Comparison of ENCODE assay signal across 8 cellular contexts in genomic region chr12:68745376-68745903, GRCh38. TPM values are rescaled to one million over a fixed set of nuclear protein-coding genes. Genes with fewer than 3 reads are reported as not detected.
DNase-seq lines count a peak whose midpoint lies in the region; ATAC-seq and TF ChIP-seq lines count a peak whose summit lies in the region.

No MANE protein-coding gene starts in this region.

- H3K27ac Mint-ChIP-seq in activated CD4-positive, alpha-beta T cell treated with anti-CD3 and anti-CD28 coated beads, Interleukin-2, amount 10 ng/mL, durations not matched to agents 7 days and 5 days = peak overlapping the region; percentile 92

- peak overlapping the region; percentile 72 for H3K9ac ChIP-seq in PC-3 (ENCODE audit: low read length)

- peaks cover 49% of the 10 kb centered on the region for H3K4me1 Mint-ChIP-seq in activated CD4-positive, alpha-beta T cell treated with anti-CD3 and anti-CD28 coated beads, Interleukin-2, amount 10 ng/mL, durations not matched to agents 7 days and 5 days

- H3K4me3 ChIP-seq in PC-3 (ENCODE audit: low read length) = peak overlapping the region; percentile 74
- peak overlapping the region; percentile 86 for H3K4me3 ChIP-seq in epithelial cell of esophagus (ENCODE audit: low read length)
- peak overlapping the region; percentile 58 to 76 for H3K4me3 ChIP-seq in prostate gland

- CTCF ChIA-PET in activated CD4-positive, alpha-beta T cell treated with anti-CD3 and anti-CD28 coated beads, Interleukin-2, amount 10 ng/mL, durations not matched to agents 7 days and 5 days (lab: Charles Lee) = interaction anchor here (1.1 to 1.3 kb wide), 2 partner anchors 55 to 58 kb away, joined by 3 read pairs; partner anchors contain the start of gene NUP107
- CTCF ChIA-PET in PC-3 (lab: Charles Lee) = interaction anchor here (1.4 kb wide), 1 partner anchor 63 kb away, joined by 3 read pairs; the partner anchor contains the start of gene MDM2

- peak overlapping the region; percentile 93 for H3K4me3 Mint-ChIP-seq in activated CD4-positive, alpha-beta T cell treated with anti-CD3 and anti-CD28 coated beads, Interleukin-2, amount 10 ng/mL, durations not matched to agents 7 days and 5 days

- H3K27ac ChIP-seq in PC-3 (ENCODE audit: low read length) = no peak overlapping the region
- peak overlapping the region; percentile 69 to 77 for H3K27ac ChIP-seq in prostate gland

- peaks cover 16% of the 10 kb centered on the region for H3K79me2 ChIP-seq in PC-3 (ENCODE audit: low read length)

- intact Hi-C loops in PC-3 (cut with micrococcal nuclease) (loop anchor here (5.0 kb wide), 1 partner anchor 77 kb away; no protein-coding TSS in a partner anchor), prostate gland (cut with DNase I) (no loop called here)

- H2AFZ ChIP-seq in PC-3 (ENCODE audit: low read length) = peak overlapping the region; percentile 85

- WGBS in prostate gland = 28% methylated on average over 9 of the region's 9 CpGs

- peaks cover 14% of the 10 kb centered on the region; the same call in 1 of the 2 replicates for H3K36me3 ChIP-seq in PC-3 (ENCODE audit: low read depth, low read length)
- H3K36me3 ChIP-seq in prostate gland = no peaks in the 10 kb centered on the region

- no peaks in the 10 kb centered on the region for H4K20me1 ChIP-seq in PC-3 (ENCODE audit: low read length)

- POLR2A ChIA-PET in activated CD4-positive, alpha-beta T cell treated with anti-CD3 and anti-CD28 coated beads, Interleukin-2, amount 10 ng/mL, durations not matched to agents 7 days and 5 days (lab: Charles Lee) = interaction anchor here (0.6 kb wide), 1 partner anchor 41 kb away, joined by 7 read pairs; no protein-coding TSS in a partner anchor
- POLR2A ChIA-PET in PC-3 (lab: Charles Lee; ENCODE audit: unreplicated experiment) = interaction anchor here (0.6 to 0.7 kb wide), 4 partner anchors 63 to 1086 kb away, joined by 3 to 5 read pairs (median 4); no protein-coding TSS in a partner anchor

- H3K4me1 ChIP-seq in PC-3 (ENCODE audit: insufficient read depth, low read length) (peaks cover 7% of the 10 kb centered on the region; the same call in 1 of the 2 replicates), prostate gland (replicated peaks) (peaks cover 4% of the 10 kb centered on the region)

- H3K9me3 Mint-ChIP-seq in activated CD4-positive, alpha-beta T cell treated with anti-CD3 and anti-CD28 coated beads, Interleukin-2, amount 10 ng/mL, durations not matched to agents 7 days and 5 days = no peaks in the 10 kb centered on the region

- H3K36me3 Mint-ChIP-seq in activated CD4-positive, alpha-beta T cell treated with anti-CD3 and anti-CD28 coated beads, Interleukin-2, amount 10 ng/mL, durations not matched to agents 7 days and 5 days (ENCODE audit: low read depth) = peaks cover 23% of the 10 kb centered on the region

- TF ChIP-seq POLR2A in prostate gland (IDR thresholded peaks at IDR 0.05) = no peak

- no peak for DNase-seq in activated CD4-positive, alpha-beta T cell treated with anti-CD3 and anti-CD28 coated beads, Interleukin-2, amount 10 ng/mL, durations not matched to agents 7 days and 5 days
- no peak for DNase-seq in activated CD4-positive, alpha-beta T cell treated with anti-CD3 and anti-CD28 coated beads for 1 hour
- DNase-seq in PC-3 (no peak), epithelial cell of esophagus (ENCODE audit: low read depth) (no peak), prostate gland (ENCODE audit: low spot score) (no peak), NCI-H187 (lab: John Stamatoyannopoulos, UW) (no peak), GOT3 (lab: John Stamatoyannopoulos, UW) (no peak)

- TF ChIP-seq CTCF in PC-3 (conservative IDR thresholded peaks at IDR 0.05; ENCODE audit: low read depth, low read length) = no peak
- TF ChIP-seq CTCF in epithelial cell of esophagus (IDR thresholded peaks at IDR 0.05; ENCODE audit: insufficient read depth, low read depth, low read length, missing control alignments) = no peak
- no peak for TF ChIP-seq CTCF in prostate gland (IDR thresholded peaks at IDR 0.05)

- ATAC-seq in PC-3 (no peak), HG03175 (IDR thresholded peaks at IDR 0.05; ENCODE audit: unreplicated experiment) (no peak)

- H3K27me3 ChIP-seq in PC-3 (ENCODE audit: low read length) (no peaks in the 10 kb centered on the region), prostate gland (replicated peaks; ENCODE audit: insufficient read depth) (no peaks in the 10 kb centered on the region)

- TSS peak; percentile 92 for BruUV-seq in PC-3 (replicated peaks; lab: Mats Ljungman, UMichigan)

- H3K9me3 ChIP-seq in PC-3 (ENCODE audit: low read length) (no peaks in the 10 kb centered on the region), prostate gland (no peaks in the 10 kb centered on the region)

- no peaks in the 10 kb centered on the region for H3K9me2 ChIP-seq in PC-3 (replicated peaks; ENCODE audit: low read length)

- H3F3A ChIP-seq in PC-3 (ENCODE audit: low read length, unreplicated experiment) = no peaks in the 10 kb centered on the region

- H3K4me2 ChIP-seq in PC-3 (ENCODE audit: low read length) = peak overlapping the region; percentile 94

- no peaks in the 10 kb centered on the region for H3K27me3 Mint-ChIP-seq in activated CD4-positive, alpha-beta T cell treated with anti-CD3 and anti-CD28 coated beads, Interleukin-2, amount 10 ng/mL, durations not matched to agents 7 days and 5 days

RNA-seq across cellular contexts. Expression of gene SLC35E3, which starts 0.5 kb away (rescaled TPM):
- 1 to 10 TPM; 8.1 TPM for total RNA-seq in activated CD4-positive, alpha-beta T cell treated with anti-CD3 and anti-CD28 coated beads, Interleukin-2, amount 10 ng/mL, durations not matched to agents 7 days and 5 days
- total RNA-seq in PC-3 (2014; rRNA removed) = 2.2 and 2.6 TPM in 2 replicates
- total RNA-seq in prostate gland = 10 to 100 TPM in 1 of 2 donors, 1 to 10 TPM in 1; 8.9 to 10.3 TPM

RNA-seq across cellular contexts. Expression of gene NUP107, which starts 58.7 kb away (rescaled TPM):
- 100 to 1,000 TPM in 1 of 2 experiments, 10 to 100 TPM in 1; 82.0 to 100 TPM for total RNA-seq in activated CD4-positive, alpha-beta T cell treated with anti-CD3 and anti-CD28 coated beads, Interleukin-2, amount 10 ng/mL, durations not matched to agents 7 days and 5 days
- total RNA-seq in PC-3 (2014; rRNA removed) (89.3 and 106 TPM in 2 replicates), prostate gland (10 to 100 TPM; 27.9 to 37.0 TPM)
